ENCODE assay signal across 8 cellular contexts in the genomic region with DNA sequence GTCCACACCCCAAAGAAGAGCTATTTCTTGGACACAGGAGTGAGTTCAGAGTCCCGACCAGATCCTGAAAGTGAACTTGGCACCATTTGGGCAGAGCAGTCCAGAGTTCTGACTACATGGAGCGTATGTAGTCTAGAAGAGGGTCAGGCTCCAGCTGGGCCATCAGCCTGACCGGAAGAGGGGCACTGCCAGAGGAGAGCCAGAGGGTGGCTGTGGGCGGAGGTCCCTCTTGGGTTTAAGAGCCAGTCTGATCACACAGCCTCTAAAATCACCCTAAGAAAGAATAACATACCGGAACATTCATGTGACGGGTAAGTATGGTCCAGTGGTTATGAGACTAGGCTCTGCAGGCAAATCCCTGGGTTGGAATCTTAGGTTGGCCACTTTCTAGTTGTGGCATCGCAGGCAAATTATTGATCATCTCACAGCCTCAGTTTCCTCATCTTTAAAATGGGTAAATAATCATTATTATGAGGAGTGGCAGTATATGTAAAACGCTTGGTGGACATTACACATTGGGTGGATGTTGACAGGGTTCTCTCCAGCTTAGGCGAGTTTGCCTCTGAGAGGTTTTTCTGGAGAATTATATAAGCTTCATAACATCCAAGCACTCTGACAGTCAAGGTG. TPM values are rescaled to one million over a fixed set of nuclear protein-coding genes. Genes with fewer than 3 reads are reported as not detected.
DNase-seq lines count a peak whose midpoint lies in the region; ATAC-seq and TF ChIP-seq lines count a peak whose summit lies in the region.

No MANE protein-coding gene starts in this region.

- H3K27ac Mint-ChIP-seq in HFFc6 = peak overlapping the region; percentile 96
- peak overlapping the region; percentile 95 to 97 for H3K27ac Mint-ChIP-seq in activated naive CD4-positive, alpha-beta T cell treated with anti-CD3 and anti-CD28 coated beads, Interleukin-2, amount 50 U/mL, for 72 hours
- peak overlapping the region; percentile 97 for H3K27ac Mint-ChIP-seq in stimulated activated naive B cell treated with anti-CD40 and anti-IgM and Interleukin-4, amounts not matched to agents 10 μg/mL and 1 μg/mL and 100 μg/mL, for 72 hours

- no peak for ATAC-seq in activated naive CD4-positive, alpha-beta T cell treated with anti-CD3 and anti-CD28 coated beads, Interleukin-2, amount 50 U/mL, for 72 hours
- ATAC-seq in stimulated activated naive B cell treated with anti-CD40 and anti-IgM and Interleukin-4, amounts not matched to agents 10 μg/mL and 1 μg/mL and 100 μg/mL, for 72 hours (replicated peaks) = no peak
- ATAC-seq in sciatic nerve = no peak

- H3K4me3 ChIP-seq in iPS-18c (ENCODE audit: insufficient read depth, low read depth, low read length) = peak overlapping the region; percentile 82

- no peak for TF ChIP-seq CTCF in HFFc6 (IDR thresholded peaks at IDR 0.05)
- no peak for TF ChIP-seq CTCF in GM13977 (IDR thresholded peaks at IDR 0.05; ENCODE audit: extremely low read depth, insufficient read depth, missing control alignments)

- in situ Hi-C loops in GM13977 (cut with MboI; ENCODE audit: low pct_unique_long_range_greater_than_20kb, low sequenced_read_pairs, unreplicated experiment) = no loop called here

- H3K27me3 Mint-ChIP-seq in HFFc6 (ENCODE audit: insufficient read depth) = peaks cover 5% of the 10 kb centered on the region
- no peaks in the 10 kb centered on the region for H3K27me3 Mint-ChIP-seq in stimulated activated naive B cell treated with anti-CD40 and anti-IgM and Interleukin-4, amounts not matched to agents 10 μg/mL and 1 μg/mL and 100 μg/mL, for 72 hours

- intact Hi-C loops in sciatic nerve (cut with DNase I) = no loop called here

- H3K9me3 Mint-ChIP-seq in HFFc6 = no peaks in the 10 kb centered on the region
- H3K9me3 Mint-ChIP-seq in activated naive CD4-positive, alpha-beta T cell treated with anti-CD3 and anti-CD28 coated beads, Interleukin-2, amount 50 U/mL, for 72 hours = no peaks in the 10 kb centered on the region
- no peaks in the 10 kb centered on the region for H3K9me3 Mint-ChIP-seq in stimulated activated naive B cell treated with anti-CD40 and anti-IgM and Interleukin-4, amounts not matched to agents 10 μg/mL and 1 μg/mL and 100 μg/mL, for 72 hours

- H3K4me1 Mint-ChIP-seq in HFFc6 (ENCODE audit: low read depth) = peaks cover 23% of the 10 kb centered on the region
- peaks cover 11 to 29% of the 10 kb centered on the region in 2 donors for H3K4me1 Mint-ChIP-seq in stimulated activated naive B cell treated with anti-CD40 and anti-IgM and Interleukin-4, amounts not matched to agents 10 μg/mL and 1 μg/mL and 100 μg/mL, for 72 hours

- DNase-seq in HFFc6 (no peak), NCI-H510A (lab: John Stamatoyannopoulos, UW) (no peak), sciatic nerve (ENCODE audit: low spot score) (no peak), GM13977 (ENCODE audit: low spot score) (no peak), SIG-M5 (lab: John Stamatoyannopoulos, UW) (no peak)
- no peak for DNase-seq in activated naive CD4-positive, alpha-beta T cell treated with anti-CD3 and anti-CD28 coated beads, Interleukin-2, amount 50 U/mL, for 72 hours (ENCODE audit: low spot score in 2 of 2)
- DNase-seq in stimulated activated naive B cell treated with anti-CD40 and anti-IgM and Interleukin-4, amounts not matched to agents 10 μg/mL and 1 μg/mL and 100 μg/mL, for 72 hours = no peak

- H3K4me3 Mint-ChIP-seq in HFFc6 = peak overlapping the region; percentile 99
- H3K4me3 Mint-ChIP-seq in stimulated activated naive B cell treated with anti-CD40 and anti-IgM and Interleukin-4, amounts not matched to agents 10 μg/mL and 1 μg/mL and 100 μg/mL, for 72 hours = peak overlapping the region; percentile 99 to 100

- H3K9me3 ChIP-seq in iPS-18c (ENCODE audit: control insufficient read depth, insufficient read depth, low read length) = no peaks in the 10 kb centered on the region

- H3K36me3 Mint-ChIP-seq in HFFc6 (ENCODE audit: low read depth) = peaks cover 24% of the 10 kb centered on the region
- peaks cover 9 to 19% of the 10 kb centered on the region in 2 donors for H3K36me3 Mint-ChIP-seq in activated naive CD4-positive, alpha-beta T cell treated with anti-CD3 and anti-CD28 coated beads, Interleukin-2, amount 50 U/mL, for 72 hours
- H3K36me3 Mint-ChIP-seq in stimulated activated naive B cell treated with anti-CD40 and anti-IgM and Interleukin-4, amounts not matched to agents 10 μg/mL and 1 μg/mL and 100 μg/mL, for 72 hours = peaks cover 14% of the 10 kb centered on the region in 2 donors

RNA-seq across cellular contexts. Expression of a gene that starts 2.1 kb away (rescaled TPM):
- total RNA-seq in HFFc6 (2021; fragmentation: NEBNext Ultra II Directional; extraction: Animal tissue kit (Norgen Biotek cat#: 25700)) = 10 to 100 TPM; 13.3 to 20.9 (median 18.6) TPM
- 10 to 100 TPM; 12.4 to 12.7 TPM for total RNA-seq in activated naive CD4-positive, alpha-beta T cell treated with anti-CD3 and anti-CD28 coated beads, Interleukin-2, amount 50 U/mL, for 72 hours
- 16.4 TPM for total RNA-seq in sciatic nerve
